ENCODE assay signal across 10 cellular contexts in genomic region chr5:76104027-76104426, GRCh38. TPM values are rescaled to one million over a fixed set of nuclear protein-coding genes. Genes with fewer than 3 reads are reported as not detected.
A peak's percentile ranks its signal among the peaks of the same experiment; 100 is the strongest.
DNase-seq lines count a peak whose midpoint lies in the region; ATAC-seq and TF ChIP-seq lines count a peak whose summit lies in the region.
"Had no signal": no experiment of that assay in that cellular context is flagged by ENCODE, and none has a peak within 500 bp of the region (broad histone marks: within the 10 kb centered on the region; RNA-seq: fewer than 3 reads in every experiment).

No MANE protein-coding gene starts in this region.

- peak; percentile 75 for DNase-seq in Calu3
- DNase-seq in KG1 (lab: John Stamatoyannopoulos, UW) = peak; percentile 51
- peak; percentile 16 for DNase-seq in activated naive CD4-positive, alpha-beta T cell treated with anti-CD3 and anti-CD28 coated beads, Interleukin-2, amount 50 U/mL, for 16 hours
- DNase-seq in left colon = peak in 1 of 2 donors; percentile 62
- DNase-seq in NCI-H146 treated with DMSO at 0.1 percent for 48 hours (lab: John Stamatoyannopoulos, UW; ENCODE audit: unreplicated experiment) = no peak
- no peak for DNase-seq in COLO668 (lab: John Stamatoyannopoulos, UW; ENCODE audit: unreplicated experiment)
- DNase-seq in NCI-H526 (lab: John Stamatoyannopoulos, UW) = no peak
- no peak for DNase-seq in chondrocyte (ENCODE audit: low spot score)
- DNase-seq: caudate nucleus had no signal

- no peaks in the 10 kb centered on the region for H3K4me1 Mint-ChIP-seq in Calu3 (ENCODE audit: low read depth, unreplicated experiment)
- H3K4me1 Mint-ChIP-seq in chondrocyte (ENCODE audit: low read depth) = no peaks in the 10 kb centered on the region

- TF ChIP-seq CTCF in Calu3 (IDR thresholded peaks at IDR 0.05; ENCODE audit: unreplicated experiment) (no peak), chondrocyte (IDR thresholded peaks at IDR 0.05) (no peak)

- intact Hi-C loops in Calu3 (cut with micrococcal nuclease; ENCODE audit: unreplicated experiment) = no loop called here
- intact Hi-C loops in left colon (cut with DNase I, micrococcal nuclease) = no loop called here

- H3K27ac Mint-ChIP-seq in Calu3 (ENCODE audit: unreplicated experiment) (no peak overlapping the region), chondrocyte (ENCODE audit: unreplicated experiment) (no peak overlapping the region)
- H3K27ac Mint-ChIP-seq: T-helper 2 cell treated with Interferon-gamma antibody and Interleukin-4, amounts not matched to agents 5 μg/mL and 100 μg/mL, for 36 hours had no signal

- H3K27me3 Mint-ChIP-seq in Calu3 (ENCODE audit: unreplicated experiment) (peaks cover 49% of the 10 kb centered on the region), chondrocyte (ENCODE audit: low read depth) (peaks cover 22% of the 10 kb centered on the region)

- H3K4me3 Mint-ChIP-seq in Calu3 (ENCODE audit: low read depth, unreplicated experiment) (no peak overlapping the region), chondrocyte (ENCODE audit: unreplicated experiment) (no peak overlapping the region)
- H3K4me3 Mint-ChIP-seq: T-helper 2 cell treated with Interferon-gamma antibody and Interleukin-4, amounts not matched to agents 5 μg/mL and 100 μg/mL, for 36 hours had no signal

- no TSS peak for BruUV-seq in Calu3 (replicated peaks; lab: Mats Ljungman, UMichigan)

- CTCF ChIA-PET in Calu3 (lab: Charles Lee) = interaction anchor here (1.1 kb wide), 1 partner anchor 71 kb away, joined by 3 read pairs; no protein-coding TSS in a partner anchor

- no peaks in the 10 kb centered on the region for H3K9me3 Mint-ChIP-seq in Calu3 (ENCODE audit: low read depth, unreplicated experiment)
- no peaks in the 10 kb centered on the region for H3K9me3 Mint-ChIP-seq in chondrocyte (ENCODE audit: low read depth)
- H3K9me3 Mint-ChIP-seq: T-helper 2 cell treated with Interferon-gamma antibody and Interleukin-4, amounts not matched to agents 5 μg/mL and 100 μg/mL, for 36 hours had no signal

- ATAC-seq in left colon = peak; percentile 77

- no peaks in the 10 kb centered on the region for H3K36me3 Mint-ChIP-seq in Calu3 (ENCODE audit: insufficient read depth, unreplicated experiment)
- no peaks in the 10 kb centered on the region for H3K36me3 Mint-ChIP-seq in chondrocyte (ENCODE audit: low read depth)

RNA-seq across cellular contexts. Expression of gene SV2C, which starts 20.8 kb away (rescaled TPM):
- total RNA-seq in Calu3 (2022) (0.88 and 0.90 TPM in 2 replicates), left colon (under 1 TPM; 0.24 to 0.36 TPM), chondrocyte (0.02 TPM in 1 of 3 replicates, not detected in the others)

Comparison
In these comparisons a context has a peak if more than half of its experiments do, and no peak if none do; other contexts are left out.
1. DNase-seq: peak in Calu3 (single experiment), KG1 (single experiment) and activated naive CD4-positive, alpha-beta T cell treated with anti-CD3 and anti-CD28 coated beads, Interleukin-2, amount 50 U/mL, for 16 hours (single experiment); none in NCI-H146 treated with DMSO at 0.1 percent for 48 hours (single experiment), COLO668 (single experiment), NCI-H526 (0 of 2) and chondrocyte (single experiment).